ENCODE assay signal across 8 cellular contexts in the genomic region with DNA sequence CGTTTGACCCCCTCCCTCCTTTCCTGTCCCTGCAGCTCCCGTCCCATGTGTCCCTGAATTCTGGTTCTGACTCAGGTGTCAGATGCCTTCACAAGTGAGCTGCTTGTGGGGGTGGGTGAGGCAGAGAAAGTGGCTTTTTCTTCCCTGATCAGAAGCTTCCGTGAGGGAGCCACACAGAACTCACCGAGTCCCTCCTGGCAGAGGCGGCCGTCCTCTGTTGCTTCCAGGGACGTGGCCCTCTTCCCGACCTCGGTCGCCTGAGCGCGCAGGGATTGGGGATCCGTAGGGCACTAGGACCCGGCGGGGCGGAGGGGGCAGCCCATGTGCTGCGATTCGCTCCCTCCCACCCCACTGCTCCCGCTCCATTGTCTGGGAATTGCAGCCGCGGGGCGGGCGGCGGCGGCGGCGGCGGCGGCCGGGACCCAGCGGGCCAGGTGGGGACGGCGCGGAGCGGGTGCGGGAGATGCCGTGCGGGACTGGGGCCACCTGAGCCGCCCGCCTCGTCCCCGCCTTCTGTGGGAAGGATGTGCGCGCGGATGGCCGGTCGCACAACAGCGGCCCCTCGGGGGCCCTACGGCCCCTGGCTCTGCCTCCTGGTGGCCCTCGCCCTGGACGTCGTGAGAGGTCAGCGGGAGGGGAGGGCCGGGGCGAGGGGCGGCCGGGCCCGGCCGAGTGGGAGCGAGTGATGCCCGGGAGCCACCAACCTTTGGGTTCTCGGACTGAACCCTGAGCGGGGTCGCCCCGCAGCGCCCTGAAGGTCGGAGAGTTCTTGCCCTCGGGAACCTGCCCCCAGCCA. TPM values are rescaled to one million over a fixed set of nuclear protein-coding genes. Genes with fewer than 3 reads are reported as not detected.
DNase-seq lines count a peak whose midpoint lies in the region; ATAC-seq and TF ChIP-seq lines count a peak whose summit lies in the region.

A gene with protein sequence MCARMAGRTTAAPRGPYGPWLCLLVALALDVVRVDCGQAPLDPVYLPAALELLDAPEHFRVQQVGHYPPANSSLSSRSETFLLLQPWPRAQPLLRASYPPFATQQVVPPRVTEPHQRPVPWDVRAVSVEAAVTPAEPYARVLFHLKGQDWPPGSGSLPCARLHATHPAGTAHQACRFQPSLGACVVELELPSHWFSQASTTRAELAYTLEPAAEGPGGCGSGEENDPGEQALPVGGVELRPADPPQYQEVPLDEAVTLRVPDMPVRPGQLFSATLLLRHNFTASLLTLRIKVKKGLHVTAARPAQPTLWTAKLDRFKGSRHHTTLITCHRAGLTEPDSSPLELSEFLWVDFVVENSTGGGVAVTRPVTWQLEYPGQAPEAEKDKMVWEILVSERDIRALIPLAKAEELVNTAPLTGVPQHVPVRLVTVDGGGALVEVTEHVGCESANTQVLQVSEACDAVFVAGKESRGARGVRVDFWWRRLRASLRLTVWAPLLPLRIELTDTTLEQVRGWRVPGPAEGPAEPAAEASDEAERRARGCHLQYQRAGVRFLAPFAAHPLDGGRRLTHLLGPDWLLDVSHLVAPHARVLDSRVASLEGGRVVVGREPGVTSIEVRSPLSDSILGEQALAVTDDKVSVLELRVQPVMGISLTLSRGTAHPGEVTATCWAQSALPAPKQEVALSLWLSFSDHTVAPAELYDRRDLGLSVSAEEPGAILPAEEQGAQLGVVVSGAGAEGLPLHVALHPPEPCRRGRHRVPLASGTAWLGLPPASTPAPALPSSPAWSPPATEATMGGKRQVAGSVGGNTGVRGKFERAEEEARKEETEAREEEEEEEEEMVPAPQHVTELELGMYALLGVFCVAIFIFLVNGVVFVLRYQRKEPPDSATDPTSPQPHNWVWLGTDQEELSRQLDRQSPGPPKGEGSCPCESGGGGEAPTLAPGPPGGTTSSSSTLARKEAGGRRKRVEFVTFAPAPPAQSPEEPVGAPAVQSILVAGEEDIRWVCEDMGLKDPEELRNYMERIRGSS (plus strand): TSS at position 351 of the 796 bp plus-strand sequence. CDS start 174 bp downstream, at position 525.

- H3K36me3 Mint-ChIP-seq in WTC11: peaks cover 16% of the 10 kb centered on the region

- H3K27ac Mint-ChIP-seq in WTC11: no peak within 1 kb of the TSS

- peaks cover 20% of the 10 kb centered on the region for H3K4me1 Mint-ChIP-seq in WTC11

- H3K4me1 ChIP-seq in esophagus muscularis mucosa (peaks cover 28 to 36% (median 31%) of the 10 kb centered on the region in 4 donors), upper lobe of left lung (peaks cover 18 to 25% (median 19%) of the 10 kb centered on the region in 4 donors)

- peak within 1 kb of the TSS in 1 of 4 donors; percentile 12 for H3K27ac ChIP-seq in esophagus muscularis mucosa (replicated peaks in 1 of 4)
- H3K27ac ChIP-seq in upper lobe of left lung: peak within 1 kb of the TSS in 1 of 4 donors; percentile 74

- peaks cover 34 to 42% (median 40%) of the 10 kb centered on the region in 4 donors for H3K36me3 ChIP-seq in esophagus muscularis mucosa
- H3K36me3 ChIP-seq in upper lobe of left lung: peaks cover 17 to 42% (median 31%) of the 10 kb centered on the region in 4 donors

- DNase-seq in AG09309 (ENCODE audit: low read depth) (no peak), NCI-H1417 treated with DMSO at 0.1 percent for 48 hours (lab: John Stamatoyannopoulos, UW) (peak; percentile 41), WTC11 (ENCODE audit: low spot score) (peak; percentile 85), esophagus muscularis mucosa (ENCODE audit: extremely low spot score) (no peak), mucosa of gallbladder (ENCODE audit: low spot score) (peak; percentile 68), upper lobe of left lung (peak; percentile 72 to 91), GM19240 (ENCODE audit: insufficient read length, low spot score) (no peak)

- H3K4me3 ChIP-seq in AG09309 (ENCODE audit: control insufficient read depth, low read depth, low read length): peak within 1 kb of the TSS; percentile 73
- peak within 1 kb of the TSS; percentile 60 to 74 (median 73) for H3K4me3 ChIP-seq in esophagus muscularis mucosa
- peak within 1 kb of the TSS; percentile 33 to 81 (median 72) for H3K4me3 ChIP-seq in upper lobe of left lung

- H3K9me3 ChIP-seq in esophagus muscularis mucosa (no peaks in the 10 kb centered on the region), upper lobe of left lung (no peaks in the 10 kb centered on the region)

- POLR2A ChIA-PET in WTC11 (lab: Charles Lee): interaction anchor here (0.9 to 1.2 kb wide), 3 partner anchors 9 to 15 kb away, joined by 3 to 11 read pairs (median 8); partner anchors contain the start of gene TMEM109

- TF ChIP-seq CTCF in AG09309 (IDR thresholded peaks at IDR 0.05; ENCODE audit: control insufficient read depth, insufficient read depth, low read depth, low read length, missing control alignments): no peak
- TF ChIP-seq CTCF in WTC11 (IDR thresholded peaks at IDR 0.05): no peak
- TF ChIP-seq CTCF in esophagus muscularis mucosa (IDR thresholded peaks at IDR 0.05): peak in 1 of 3 experiments; percentile 9
- no peak for TF ChIP-seq CTCF in upper lobe of left lung (IDR thresholded peaks at IDR 0.05)

- H3K27me3 Mint-ChIP-seq in WTC11 (ENCODE audit: low read depth): no peaks in the 10 kb centered on the region; the same call in 1 of the 2 replicates

- peak; percentile 55 for ATAC-seq in GM18498 (IDR thresholded peaks at IDR 0.05; ENCODE audit: unreplicated experiment)
- peak; percentile 83 for ATAC-seq in WTC11
- peak in 1 of 2 donors; percentile 90 for ATAC-seq in upper lobe of left lung (ENCODE audit: low FRiP score in 2 of 2)

- whole genome bisulfite sequencing in esophagus muscularis mucosa: 1% methylated on average over 20 of the region's 69 CpGs
- 0 to 1% methylated on average over 5 to 51 of the region's 69 CpGs for WGBS in upper lobe of left lung, 2 donors

- no peak for TF ChIP-seq POLR2A in esophagus muscularis mucosa (IDR thresholded peaks at IDR 0.05; ENCODE audit: low read depth)
- peak in 1 of 4 donors; percentile 23 for TF ChIP-seq POLR2A in upper lobe of left lung (IDR thresholded peaks at IDR 0.05)

- peak within 1 kb of the TSS; percentile 88 for H3K4me3 Mint-ChIP-seq in WTC11

- peaks cover 0 to 35% (median 7%) of the 10 kb centered on the region in 4 donors for H3K27me3 ChIP-seq in esophagus muscularis mucosa
- H3K27me3 ChIP-seq in upper lobe of left lung: peaks cover 2 to 10% (median 8%) of the 10 kb centered on the region in 4 donors

- TF ChIP-seq EP300 in esophagus muscularis mucosa (IDR thresholded peaks at IDR 0.05) (no peak), upper lobe of left lung (IDR thresholded peaks at IDR 0.05) (no peak)

- no peaks in the 10 kb centered on the region for H3K9me3 Mint-ChIP-seq in WTC11

- CTCF ChIA-PET in WTC11 (lab: Charles Lee): interaction anchor here (0.6 to 1.8 kb wide), 8 partner anchors 9 to 891 kb away, joined by 3 to 7 read pairs (median 3); partner anchors contain the start of genes SLC15A3 and TMEM109

- intact Hi-C loops in esophagus muscularis mucosa (cut with DNase I): no loop called here

TF ChIP-seq in WTC11, 78 proteins besides CTCF, POLR2A, EP300 and RAD21 (continues in another document):
- TF ChIP-seq PRRX2 (CRISPR knock-in tag; IDR thresholded peaks at IDR 0.05): no peak
- peak; percentile 36; the same call in 1 of the 2 replicates for TF ChIP-seq TP53 (CRISPR knock-in tag; IDR thresholded peaks at IDR 0.05)
- no peak for TF ChIP-seq ZNF425 (CRISPR knock-in tag; conservative IDR thresholded peaks at IDR 0.05)
- TF ChIP-seq, protein P1, sequence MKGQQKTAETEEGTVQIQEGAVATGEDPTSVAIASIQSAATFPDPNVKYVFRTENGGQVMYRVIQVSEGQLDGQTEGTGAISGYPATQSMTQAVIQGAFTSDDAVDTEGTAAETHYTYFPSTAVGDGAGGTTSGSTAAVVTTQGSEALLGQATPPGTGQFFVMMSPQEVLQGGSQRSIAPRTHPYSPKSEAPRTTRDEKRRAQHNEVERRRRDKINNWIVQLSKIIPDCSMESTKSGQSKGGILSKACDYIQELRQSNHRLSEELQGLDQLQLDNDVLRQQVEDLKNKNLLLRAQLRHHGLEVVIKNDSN (CRISPR knock-in tag; IDR thresholded peaks at IDR 0.05): peak; percentile 71
- TF ChIP-seq ZNF281 (CRISPR knock-in tag; IDR thresholded peaks at IDR 0.05): peak; percentile 35; the same call in 1 of the 2 replicates

RNA-seq across cellular contexts. Expression of the gene that starts here (rescaled TPM):
- total RNA-seq in WTC11 (2021) (110 to 114 TPM (median 114 TPM) in 3 replicates), esophagus muscularis mucosa (1 to 10 TPM; 2.9 to 9.3 (median 6.8) TPM), mucosa of gallbladder (18.5 TPM), upper lobe of left lung (10 to 100 TPM in 2 of 6 donors, 1 to 10 TPM in 4; 3.6 to 18.2 (median 9.4) TPM)

Comparison
In these comparisons a context has a peak if more than half of its experiments do, and no peak if none do; other contexts are left out.
1. DNase-seq: peak in NCI-H1417 treated with DMSO at 0.1 percent for 48 hours (single experiment), WTC11 (single experiment), mucosa of gallbladder (single experiment) and upper lobe of left lung (2 of 2); none in AG09309 (single experiment), esophagus muscularis mucosa (single experiment) and GM19240 (single experiment).
2. Peak in every context shown above with its lines, with median percentiles within 50 percentile points of each other: H3K4me3 ChIP-seq.